20 cellular contexts compared by ENCODE assay signal in genomic region chr18:75128051-75128605, GRCh38.
"Had no signal": no experiment of that assay in that cellular context is flagged by ENCODE, and none has a peak within 500 bp of the region (broad histone marks: within the 10 kb centered on the region; RNA-seq: fewer than 3 reads in every experiment).

No MANE protein-coding gene starts in this region.

- H3K36me3 Mint-ChIP-seq: activated naive CD4-positive, alpha-beta T cell treated with anti-CD3 and anti-CD28 coated beads, Interleukin-2, amount 10 ng/mL, durations not matched to agents 7 days and 5 days; naive thymus-derived CD8-positive, alpha-beta T cell had no signal

- H3K27me3 Mint-ChIP-seq: activated naive CD8-positive, alpha-beta T cell treated with anti-CD3 and anti-CD28 coated beads, Interleukin-2, amount 50 U/mL, for 24 hours had no signal

- H3K9ac ChIP-seq: parathyroid adenoma, SK-N-SH had no signal

- H3K9me3 ChIP-seq: left lung, SK-N-SH, upper lobe of left lung had no signal

- H3K27ac ChIP-seq: epithelial cell of prostate, left lung, parathyroid adenoma, upper lobe of left lung had no signal

- DNase-seq: activated CD4-positive, alpha-beta T cell treated with anti-CD3 and anti-CD28 coated beads for 48 hours; activated CD4-positive, CD25-positive, alpha-beta regulatory T cell; activated CD8-positive, alpha-beta T cell treated with anti-CD3 and anti-CD28 coated beads, Interleukin-2, amount 10 ng/mL, durations not matched to agents 7 days and 5 days; activated naive CD4-positive, alpha-beta T cell treated with anti-CD3 and anti-CD28 coated beads, Interleukin-2, amount 10 ng/mL, durations not matched to agents 7 days and 5 days; activated naive CD8-positive, alpha-beta T cell treated with anti-CD3 and anti-CD28 coated beads, Interleukin-2, amount 50 U/mL, for 24 hours; activated T-cell treated with anti-CD3 and anti-CD28 coated beads, Interleukin-2, amount 50 U/mL, for 4 hours; anterior cingulate cortex; cerebellar nuclear complex; effector memory CD8-positive, alpha-beta T cell; glutamatergic neuron; hypothalamus; SK-N-SH; stimulated activated CD4-positive, alpha-beta T cell treated with anti-CD3 and anti-CD28 coated beads, Interleukin-2, amount 100 ng/mL, for 24 hours; stimulated activated naive CD4-positive, alpha-beta T cell treated with Interleukin-2 at 50 U/mL for 16 hours; upper lobe of left lung had no signal

- H2AFZ ChIP-seq: parathyroid adenoma had no signal

- H3K4me1 ChIP-seq: left lung, parathyroid adenoma had no signal

- H3K4me3 Mint-ChIP-seq: activated CD8-positive, alpha-beta T cell treated with anti-CD3 and anti-CD28 coated beads, Interleukin-2, amount 10 ng/mL, durations not matched to agents 7 days and 5 days; activated naive CD4-positive, alpha-beta T cell treated with anti-CD3 and anti-CD28 coated beads, Interleukin-2, amount 10 ng/mL, durations not matched to agents 7 days and 5 days; activated naive CD8-positive, alpha-beta T cell treated with anti-CD3 and anti-CD28 coated beads, Interleukin-2, amount 50 U/mL, for 24 hours; activated T-cell treated with anti-CD3 and anti-CD28 coated beads, Interleukin-2, amount 50 U/mL, for 4 hours; effector memory CD8-positive, alpha-beta T cell; naive thymus-derived CD8-positive, alpha-beta T cell; T-helper 2 cell treated with Interferon-gamma antibody and Interleukin-4, amounts not matched to agents 5 μg/mL and 100 μg/mL, for 36 hours had no signal

- ATAC-seq: activated CD8-positive, alpha-beta T cell treated with anti-CD3 and anti-CD28 coated beads, Interleukin-2, amount 10 ng/mL, durations not matched to agents 7 days and 5 days; activated T-cell treated with anti-CD3 and anti-CD28 coated beads, Interleukin-2, amount 50 U/mL, for 4 hours; effector memory CD8-positive, alpha-beta T cell; naive thymus-derived CD8-positive, alpha-beta T cell had no signal

- H3K27me3 ChIP-seq: left lung, upper lobe of left lung had no signal

- H3K36me3 ChIP-seq: left lung, upper lobe of left lung had no signal

- H3K4me1 Mint-ChIP-seq: activated naive CD8-positive, alpha-beta T cell treated with anti-CD3 and anti-CD28 coated beads, Interleukin-2, amount 50 U/mL, for 24 hours had no signal

- H3K27ac Mint-ChIP-seq: activated CD8-positive, alpha-beta T cell treated with anti-CD3 and anti-CD28 coated beads, Interleukin-2, amount 10 ng/mL, durations not matched to agents 7 days and 5 days; activated naive CD4-positive, alpha-beta T cell treated with anti-CD3 and anti-CD28 coated beads, Interleukin-2, amount 10 ng/mL, durations not matched to agents 7 days and 5 days; activated naive CD8-positive, alpha-beta T cell treated with anti-CD3 and anti-CD28 coated beads, Interleukin-2, amount 50 U/mL, for 24 hours; effector memory CD8-positive, alpha-beta T cell; naive thymus-derived CD8-positive, alpha-beta T cell; T-helper 2 cell treated with Interferon-gamma antibody and Interleukin-4, amounts not matched to agents 5 μg/mL and 100 μg/mL, for 36 hours had no signal

- H3K4me2 ChIP-seq: SK-N-SH had no signal

- H3K9me3 Mint-ChIP-seq: activated naive CD8-positive, alpha-beta T cell treated with anti-CD3 and anti-CD28 coated beads, Interleukin-2, amount 50 U/mL, for 24 hours; activated T-cell treated with anti-CD3 and anti-CD28 coated beads, Interleukin-2, amount 50 U/mL, for 4 hours; effector memory CD8-positive, alpha-beta T cell; T-helper 2 cell treated with Interferon-gamma antibody and Interleukin-4, amounts not matched to agents 5 μg/mL and 100 μg/mL, for 36 hours had no signal

- H3K4me3 ChIP-seq: left lung, upper lobe of left lung had no signal
